ENCODE assay signal across 8 cellular contexts in genomic region chr15:101167791-101168462, GRCh38.
DNase-seq lines count a peak whose midpoint lies in the region; ATAC-seq and TF ChIP-seq lines count a peak whose summit lies in the region.

No MANE protein-coding gene starts in this region.

- peak overlapping the region; percentile 13 to 30 for H3K4me3 ChIP-seq in tibial artery

- no peaks in the 10 kb centered on the region for H3K27me3 ChIP-seq in tibial artery

- peaks cover 0 to 25% (median 12%) of the 10 kb centered on the region in 3 donors for H3K9me3 ChIP-seq in tibial artery

- H3K27me3 Mint-ChIP-seq in neural crest cell (ENCODE audit: low read depth), result no peaks in the 10 kb centered on the region

- peak overlapping the region; percentile 87 for H3K27ac Mint-ChIP-seq in neural crest cell (ENCODE audit: unreplicated experiment)

- peak overlapping the region; percentile 57 for H3K4me3 Mint-ChIP-seq in neural crest cell

- DNase-seq in LHCN-M2 (ENCODE audit: low read depth) (peak; percentile 96), neural crest cell (ENCODE audit: low read depth, low spot score) (no peak), tibial artery (peak; percentile 84 to 86), dedifferentiated amniotic fluid mesenchymal stem cell (ENCODE audit: extremely low spot score) (no peak)
- DNase-seq in activated CD8-positive, alpha-beta memory T cell treated with anti-CD3 and anti-CD28 coated beads for 48 hours (ENCODE audit: low read depth in 2 of 3, low spot score in 2 of 3), result peak in 2 of 3 experiments; percentile 36 to 49

- peaks cover 24% of the 10 kb centered on the region for H3K4me1 Mint-ChIP-seq in neural crest cell

- peaks cover 24% of the 10 kb centered on the region for H3K9me3 Mint-ChIP-seq in neural crest cell

- H3K27ac ChIP-seq in tibial artery, result peak overlapping the region; percentile 86 to 88

- ATAC-seq in GM18502 (IDR thresholded peaks at IDR 0.05; ENCODE audit: poor library complexity, unreplicated experiment) (peak; percentile 61), esophagus mucosa (peak; percentile 80), GM18519 (IDR thresholded peaks at IDR 0.05; ENCODE audit: low FRiP score, unreplicated experiment) (no peak)

- peaks cover 0 to 6% (median 0%) of the 10 kb centered on the region in 3 donors for H3K36me3 ChIP-seq in tibial artery

- peaks cover 25% of the 10 kb centered on the region for H3K36me3 Mint-ChIP-seq in neural crest cell (ENCODE audit: low read depth)

- intact Hi-C loops in tibial artery (cut with DNase I; ENCODE audit: low total_unique reads), result no loop called here

- peaks cover 0 to 55% (median 43%) of the 10 kb centered on the region in 4 donors for H3K4me1 ChIP-seq in tibial artery

- TF ChIP-seq CTCF in neural crest cell (conservative IDR thresholded peaks at IDR 0.05) (no peak), tibial artery (IDR thresholded peaks at IDR 0.05) (no peak)

Comparison
In these comparisons a context has a peak if more than half of its experiments do, and no peak if none do; other contexts are left out.
1. DNase-seq: peak in LHCN-M2 (single experiment), activated CD8-positive, alpha-beta memory T cell treated with anti-CD3 and anti-CD28 coated beads for 48 hours (2 of 3) and tibial artery (2 of 2); none in neural crest cell (single experiment) and dedifferentiated amniotic fluid mesenchymal stem cell (single experiment).